In genomic region chr5:65544473-65544872, GRCh38 we compare ENCODE assay signal across 21 cellular contexts. TPM values are rescaled to one million over a fixed set of nuclear protein-coding genes. Genes with fewer than 3 reads are reported as not detected.
DNase-seq lines count a peak whose midpoint lies in the region; ATAC-seq, FAIRE-seq and TF ChIP-seq lines count a peak whose summit lies in the region.
"Had no signal": no experiment of that assay in that cellular context is flagged by ENCODE, and none has a peak within 500 bp of the region (broad histone marks: within the 10 kb centered on the region; RNA-seq: fewer than 3 reads in every experiment).

No MANE protein-coding gene starts in this region.

- peak overlapping the region; percentile 15 for H3K27ac Mint-ChIP-seq in activated CD4-positive, alpha-beta T cell treated with anti-CD3 and anti-CD28 coated beads, Interleukin-2, amount 10 ng/mL, durations not matched to agents 7 days and 5 days
- H3K27ac Mint-ChIP-seq in activated CD4-positive, alpha-beta T cell treated with anti-CD3 and anti-CD28 coated beads, Interleukin-2, amount 10 ng/mL, durations not matched to agents 24 days and 14 days: no peak overlapping the region
- H3K27ac Mint-ChIP-seq in stimulated activated effector memory CD8-positive, alpha-beta T cell treated with anti-CD3 and anti-CD28 coated beads, Interleukin-12 subunit alpha, Interleukin-12 subunit beta, amount 100 ng/mL, for 72 hours: peak overlapping the region; percentile 33
- H3K27ac Mint-ChIP-seq: CD4-positive, alpha-beta T cell; CD8-positive, alpha-beta T cell had no signal

- BruUV-seq in K562 (replicated peaks; lab: Mats Ljungman, UMichigan): no TSS peak

- H3K27ac ChIP-seq in HEK293 (ENCODE audit: extremely low read depth, low read depth, low read length) (no peak overlapping the region), K562 (ENCODE audit: extremely low read depth, low read depth, low read length) (no peak overlapping the region)
- H3K27ac ChIP-seq: BLaER1 treated with 17β-estradiol and CSF1 and Interleukin-3, amounts not matched to agents 10 nM and 100 nM; C4-2B had no signal

- H3K9me3 ChIP-seq in HEK293 (ENCODE audit: control insufficient read depth, insufficient read depth, low read depth, low read length) (no peaks in the 10 kb centered on the region), K562 (replicated peaks; ENCODE audit: control insufficient read depth, insufficient read depth, low read depth, low read length) (no peaks in the 10 kb centered on the region)
- H3K9me3 ChIP-seq: BLaER1 treated with 17β-estradiol and CSF1 and Interleukin-3, amounts not matched to agents 10 nM and 100 nM; Caco-2 had no signal

- no peak overlapping the region for H2AFZ ChIP-seq in K562 (ENCODE audit: low read depth, low read length)

- CTCF ChIA-PET in activated CD4-positive, alpha-beta T cell treated with anti-CD3 and anti-CD28 coated beads, Interleukin-2, amount 10 ng/mL, durations not matched to agents 7 days and 5 days (lab: Charles Lee): interaction anchor here (0.9 kb wide), 1 partner anchor 65 kb away, joined by 3 read pairs; no protein-coding TSS in a partner anchor
- CTCF ChIA-PET in HEK293 (lab: Yijun Ruan, JAX) (interaction anchor here (0.7 kb wide), 1 partner anchor 444 kb away, joined by 4 read pairs; no protein-coding TSS in a partner anchor), K562 (lab: Yijun Ruan, JAX; ENCODE audit: low intra/inter-chr PET ratio) (no interaction called here)

- no peak for TF ChIP-seq CTCF in HEK293 (tag by site-specific recombination; IDR thresholded peaks at IDR 0.05)
- TF ChIP-seq CTCF in K562 (IDR thresholded peaks at IDR 0.05 in 2 of 3, conservative IDR thresholded peaks at IDR 0.05 in 1 of 3; ENCODE audit: insufficient read depth in 2 of 3, low read depth in 1 of 3, low read length in 3 of 3): no peak

- TF ChIP-seq POLR2A in K562 (conservative IDR thresholded peaks at IDR 0.05): no peak

- WGBS in K562 (ENCODE audit: insufficient coverage, low coverage, missing lambda C conversion rate): 92% methylated on average over 4 of the region's 4 CpGs

- peaks cover 11% of the 10 kb centered on the region for H3K4me1 Mint-ChIP-seq in activated CD4-positive, alpha-beta T cell treated with anti-CD3 and anti-CD28 coated beads, Interleukin-2, amount 10 ng/mL, durations not matched to agents 7 days and 5 days
- peaks cover 4% of the 10 kb centered on the region for H3K4me1 Mint-ChIP-seq in activated CD4-positive, alpha-beta T cell treated with anti-CD3 and anti-CD28 coated beads, Interleukin-2, amount 10 ng/mL, durations not matched to agents 24 days and 14 days
- peaks cover 16% of the 10 kb centered on the region for H3K4me1 Mint-ChIP-seq in stimulated activated effector memory CD8-positive, alpha-beta T cell treated with anti-CD3 and anti-CD28 coated beads, Interleukin-12 subunit alpha, Interleukin-12 subunit beta, amount 100 ng/mL, for 72 hours

- H3K79me2 ChIP-seq in K562 (ENCODE audit: control insufficient read depth, insufficient read depth, low read length): no peaks in the 10 kb centered on the region

- no peaks in the 10 kb centered on the region for H4K20me1 ChIP-seq in K562 (replicated peaks; ENCODE audit: control insufficient read depth, insufficient read depth, low read length)
- H4K20me1 ChIP-seq: BLaER1 treated with 17β-estradiol and CSF1 and Interleukin-3, amounts not matched to agents 10 nM and 100 nM had no signal

- peaks cover 41 to 71% of the 10 kb centered on the region in 2 experiments for H3K36me3 ChIP-seq in HEK293 (ENCODE audit: control insufficient read depth in 2 of 2, insufficient read depth in 1 of 2, low read length in 2 of 2)
- peaks cover 74% of the 10 kb centered on the region for H3K36me3 ChIP-seq in K562 (ENCODE audit: control insufficient read depth, insufficient read depth, low read length)

- POLR2A ChIA-PET in activated CD4-positive, alpha-beta T cell treated with anti-CD3 and anti-CD28 coated beads, Interleukin-2, amount 10 ng/mL, durations not matched to agents 7 days and 5 days (lab: Charles Lee): interaction anchor here (0.7 kb wide), 1 partner anchor 79 kb away, joined by 3 read pairs; no protein-coding TSS in a partner anchor
- POLR2A ChIA-PET in HEK293 (lab: Yijun Ruan, JAX) (no interaction called here), K562 (lab: Yijun Ruan, JAX) (interaction anchor here (0.7 to 1.5 kb wide), 4 partner anchors 8 to 261 kb away, joined by 3 to 4 read pairs (median 4); partner anchors contain the start of genes CENPK and PPWD1)

- no peaks in the 10 kb centered on the region for H3K9me3 Mint-ChIP-seq in activated CD4-positive, alpha-beta T cell treated with anti-CD3 and anti-CD28 coated beads, Interleukin-2, amount 10 ng/mL, durations not matched to agents 7 days and 5 days
- no peaks in the 10 kb centered on the region for H3K9me3 Mint-ChIP-seq in activated CD4-positive, alpha-beta T cell treated with anti-CD3 and anti-CD28 coated beads, Interleukin-2, amount 10 ng/mL, durations not matched to agents 24 days and 14 days
- no peaks in the 10 kb centered on the region for H3K9me3 Mint-ChIP-seq in stimulated activated effector memory CD8-positive, alpha-beta T cell treated with anti-CD3 and anti-CD28 coated beads, Interleukin-12 subunit alpha, Interleukin-12 subunit beta, amount 100 ng/mL, for 72 hours
- H3K9me3 Mint-ChIP-seq: CD4-positive, alpha-beta T cell; CD8-positive, alpha-beta T cell had no signal

- H3K36me3 Mint-ChIP-seq in activated CD4-positive, alpha-beta T cell treated with anti-CD3 and anti-CD28 coated beads, Interleukin-2, amount 10 ng/mL, durations not matched to agents 7 days and 5 days (ENCODE audit: low read depth): peaks cover 83% of the 10 kb centered on the region
- H3K36me3 Mint-ChIP-seq in activated CD4-positive, alpha-beta T cell treated with anti-CD3 and anti-CD28 coated beads, Interleukin-2, amount 10 ng/mL, durations not matched to agents 24 days and 14 days (ENCODE audit: low read depth): peaks cover 70% of the 10 kb centered on the region
- H3K36me3 Mint-ChIP-seq in stimulated activated effector memory CD8-positive, alpha-beta T cell treated with anti-CD3 and anti-CD28 coated beads, Interleukin-12 subunit alpha, Interleukin-12 subunit beta, amount 100 ng/mL, for 72 hours: peaks cover 91% of the 10 kb centered on the region

- no peak overlapping the region for H3K4me3 Mint-ChIP-seq in activated CD4-positive, alpha-beta T cell treated with anti-CD3 and anti-CD28 coated beads, Interleukin-2, amount 10 ng/mL, durations not matched to agents 7 days and 5 days
- H3K4me3 Mint-ChIP-seq in activated CD4-positive, alpha-beta T cell treated with anti-CD3 and anti-CD28 coated beads, Interleukin-2, amount 10 ng/mL, durations not matched to agents 24 days and 14 days: no peak overlapping the region
- H3K4me3 Mint-ChIP-seq in stimulated activated effector memory CD8-positive, alpha-beta T cell treated with anti-CD3 and anti-CD28 coated beads, Interleukin-12 subunit alpha, Interleukin-12 subunit beta, amount 100 ng/mL, for 72 hours: no peak overlapping the region
- H3K4me3 Mint-ChIP-seq: CD4-positive, alpha-beta T cell; CD8-positive, alpha-beta T cell had no signal

- no peak overlapping the region for H3K4me2 ChIP-seq in K562 (ENCODE audit: insufficient read depth, low read length)
- H3K4me2 ChIP-seq: BLaER1 treated with 17β-estradiol and CSF1 and Interleukin-3, amounts not matched to agents 10 nM and 100 nM had no signal

- H3K4me1 ChIP-seq in HEK293 (ENCODE audit: control insufficient read depth, insufficient read depth, low read length) (no peaks in the 10 kb centered on the region), K562 (replicated peaks in 1 of 2; ENCODE audit: control insufficient read depth in 2 of 2, insufficient read depth in 2 of 2, low read length in 2 of 2) (peaks cover 0 to 10% of the 10 kb centered on the region in 2 experiments; a peak in 2 of 5 replicates)
- H3K4me1 ChIP-seq: BLaER1 treated with 17β-estradiol and CSF1 and Interleukin-3, amounts not matched to agents 10 nM and 100 nM had no signal

- no peak for TF ChIP-seq RAD21 in K562 (CRISPR knock-in tag; conservative IDR thresholded peaks at IDR 0.05 in 1 of 2, IDR thresholded peaks at IDR 0.05 in 1 of 2)

- intact Hi-C loops in activated CD4-positive, alpha-beta T cell treated with anti-CD3 and anti-CD28 coated beads, Interleukin-2, amount 10 ng/mL, durations not matched to agents 24 days and 14 days (cut with micrococcal nuclease): no loop called here
- intact Hi-C loops in K562 (cut with micrococcal nuclease): no loop called here

- H3K4me3 ChIP-seq in HEK293 (ENCODE audit: low read depth, low read length): no peak overlapping the region
- no peak overlapping the region for H3K4me3 ChIP-seq in K562
- H3K4me3 ChIP-seq: BLaER1 treated with 17β-estradiol and CSF1 and Interleukin-3, amounts not matched to agents 10 nM and 100 nM had no signal

- no peak for DNase-seq in activated CD4-positive, alpha-beta T cell treated with anti-CD3 and anti-CD28 coated beads, Interleukin-2, amount 10 ng/mL, durations not matched to agents 7 days and 5 days
- DNase-seq in activated CD4-positive, alpha-beta T cell treated with anti-CD3 and anti-CD28 coated beads, Interleukin-2, amount 10 ng/mL, durations not matched to agents 24 days and 14 days: no peak
- DNase-seq in K562 (ENCODE audit: extremely low read depth in 1 of 4, low spot score in 3 of 4) (no peak), NCI-H1105 (lab: John Stamatoyannopoulos, UW) (no peak)
- DNase-seq in stimulated activated effector memory CD8-positive, alpha-beta T cell treated with anti-CD3 and anti-CD28 coated beads, Interleukin-12 subunit alpha, Interleukin-12 subunit beta, amount 100 ng/mL, for 72 hours (ENCODE audit: low spot score in 2 of 2): no peak
- DNase-seq: 8988T; ACHN; Caco-2; Calu3; CD4-positive, alpha-beta T cell; CD8-positive, alpha-beta T cell; DMS79 treated with DMSO at 0.1 percent for 48 hours; GF-D8 had no signal

- no peak for FAIRE-seq in K562 (lab: Jason Lieb, UNC)
- FAIRE-seq: A204.1, D721Med, G401.6, GM12891 had no signal

- ATAC-seq in K562 (no peak), GM18517 (IDR thresholded peaks at IDR 0.05; ENCODE audit: unreplicated experiment) (no peak)
- no peak for ATAC-seq in stimulated activated effector memory CD8-positive, alpha-beta T cell treated with anti-CD3 and anti-CD28 coated beads, Interleukin-12 subunit alpha, Interleukin-12 subunit beta, amount 100 ng/mL, for 72 hours
- ATAC-seq: CD8-positive, alpha-beta T cell had no signal

- H3K9ac ChIP-seq in K562 (ENCODE audit: insufficient read depth in 1 of 2, low read depth in 2 of 2, low read length in 2 of 2): no peak overlapping the region
- H3K9ac ChIP-seq: BLaER1 treated with 17β-estradiol and CSF1 and Interleukin-3, amounts not matched to agents 10 nM and 100 nM had no signal

- H3K27me3 ChIP-seq in K562 (ENCODE audit: control insufficient read depth in 2 of 2, insufficient read depth in 2 of 2, low read length in 2 of 2): no peaks in the 10 kb centered on the region
- H3K27me3 ChIP-seq: BLaER1 treated with 17β-estradiol and CSF1 and Interleukin-3, amounts not matched to agents 10 nM and 100 nM had no signal

- in situ Hi-C loops in K562 (cut with MboI): no loop called here

- no peaks in the 10 kb centered on the region for H3K9me1 ChIP-seq in K562 (ENCODE audit: control insufficient read depth, insufficient read depth, low read length)

- H3K27me3 Mint-ChIP-seq in activated CD4-positive, alpha-beta T cell treated with anti-CD3 and anti-CD28 coated beads, Interleukin-2, amount 10 ng/mL, durations not matched to agents 7 days and 5 days: no peaks in the 10 kb centered on the region
- no peaks in the 10 kb centered on the region for H3K27me3 Mint-ChIP-seq in activated CD4-positive, alpha-beta T cell treated with anti-CD3 and anti-CD28 coated beads, Interleukin-2, amount 10 ng/mL, durations not matched to agents 24 days and 14 days
- H3K27me3 Mint-ChIP-seq: CD4-positive, alpha-beta T cell had no signal

- no peak for TF ChIP-seq EP300 in K562 (IDR thresholded peaks at IDR 0.05; ENCODE audit: low read length)

RNA-seq across cellular contexts. Expression of gene CENPK, which starts 18.5 kb away (rescaled TPM):
- total RNA-seq in activated CD4-positive, alpha-beta T cell treated with anti-CD3 and anti-CD28 coated beads, Interleukin-2, amount 10 ng/mL, durations not matched to agents 7 days and 5 days: 100 to 1,000 TPM in 1 of 2 experiments, 10 to 100 TPM in 1; 96.9 to 108 TPM
- total RNA-seq in activated CD4-positive, alpha-beta T cell treated with anti-CD3 and anti-CD28 coated beads, Interleukin-2, amount 10 ng/mL, durations not matched to agents 24 days and 14 days: 87.8 and 88.8 TPM in 2 replicates
- 116 and 225 TPM in 2 replicates for total RNA-seq in K562 (2011; cell fraction: chromatin; rRNA removed; ENCODE audit: low replicate concordance)
- total RNA-seq in K562 (2011; cell fraction: nucleolus; rRNA removed): 32.7 and 47.1 TPM in 2 replicates
- 134 and 222 TPM in 2 replicates for total RNA-seq in K562 (2011; cell fraction: nucleoplasm; rRNA removed)
- total RNA-seq in K562 (2014; rRNA removed): 29.3 and 30.8 TPM in 2 replicates
- 69.0 and 80.2 TPM in 2 replicates for total RNA-seq in K562 (2014; rRNA removed; fragmentation: Illumina TruSeq; extraction: Trizol)
- 53.1 and 55.0 TPM in 2 replicates for total RNA-seq in K562 (2015; rRNA removed; fragmentation: Illumina TruSeq; extraction: Trizol)
- total RNA-seq in K562 (2021): 40.2 and 46.9 TPM in 2 replicates
- polyA plus RNA-seq in K562 (2011; rRNA removed): 46.0 and 69.3 TPM in 2 replicates
- 5.9 and 21.3 TPM in 2 replicates for polyA plus RNA-seq in K562 (2011; cell fraction: cytosol; rRNA removed)
- polyA plus RNA-seq in K562 (2011; cell fraction: nucleus; rRNA removed): 63.7 and 69.3 TPM in 2 replicates
- polyA plus RNA-seq in K562 (2012): 33.8 and 34.9 TPM in 2 replicates
- 52.0 and 60.3 TPM in 2 replicates for polyA plus RNA-seq in K562 (2014; fragmentation: Illumina TruSeq; extraction: Trizol)
- polyA plus RNA-seq in K562 (2014; fragmentation: Nextera tagmentation; extraction: Ambion mirVana): 100 to 1,000 TPM; 121 to 134 TPM
- polyA plus RNA-seq in K562 (2014; rRNA removed): 62.6 and 72.3 TPM in 2 replicates
- 50.1 and 64.2 TPM in 2 replicates for polyA minus RNA-seq in K562 (2011; rRNA and poly(A)+ RNA removed)
- 11.9 and 18.1 TPM in 2 replicates for polyA minus RNA-seq in K562 (2011; cell fraction: cytosol; rRNA and poly(A)+ RNA removed)
- polyA minus RNA-seq in K562 (2011; cell fraction: nucleus; rRNA and poly(A)+ RNA removed): 77.8 and 90.7 TPM in 2 replicates

RNA-seq across cellular contexts. Expression of gene PPWD1, which starts 18.6 kb away (rescaled TPM):
- total RNA-seq in activated CD4-positive, alpha-beta T cell treated with anti-CD3 and anti-CD28 coated beads, Interleukin-2, amount 10 ng/mL, durations not matched to agents 7 days and 5 days: 10 to 100 TPM; 61.7 to 69.9 TPM
- 53.9 and 55.6 TPM in 2 replicates for total RNA-seq in activated CD4-positive, alpha-beta T cell treated with anti-CD3 and anti-CD28 coated beads, Interleukin-2, amount 10 ng/mL, durations not matched to agents 24 days and 14 days
- 42.4 and 162 TPM in 2 replicates for total RNA-seq in K562 (2011; cell fraction: chromatin; rRNA removed; ENCODE audit: low replicate concordance)
- 13.3 and 25.8 TPM in 2 replicates for total RNA-seq in K562 (2011; cell fraction: nucleolus; rRNA removed)
- 55.2 and 88.8 TPM in 2 replicates for total RNA-seq in K562 (2011; cell fraction: nucleoplasm; rRNA removed)
- 31.6 and 43.2 TPM in 2 replicates for total RNA-seq in K562 (2014; rRNA removed)
- 59.3 and 62.9 TPM in 2 replicates for total RNA-seq in K562 (2014; rRNA removed; fragmentation: Illumina TruSeq; extraction: Trizol)
- total RNA-seq in K562 (2015; rRNA removed; fragmentation: Illumina TruSeq; extraction: Trizol): 56.1 and 61.7 TPM in 2 replicates
- 31.0 and 31.4 TPM in 2 replicates for total RNA-seq in K562 (2021)
- 17.6 and 24.1 TPM in 2 replicates for polyA plus RNA-seq in K562 (2011; rRNA removed)
- polyA plus RNA-seq in K562 (2011; cell fraction: cytosol; rRNA removed): 2.1 and 6.5 TPM in 2 replicates
- polyA plus RNA-seq in K562 (2011; cell fraction: nucleus; rRNA removed): 28.7 and 40.9 TPM in 2 replicates
- 38.8 and 39.5 TPM in 2 replicates for polyA plus RNA-seq in K562 (2012)
- polyA plus RNA-seq in K562 (2014; fragmentation: Illumina TruSeq; extraction: Trizol): 46.6 and 59.1 TPM in 2 replicates
- 10 to 100 TPM; 46.3 to 89.2 TPM for polyA plus RNA-seq in K562 (2014; fragmentation: Nextera tagmentation; extraction: Ambion mirVana)
- polyA plus RNA-seq in K562 (2014; rRNA removed): 39.3 and 51.4 TPM in 2 replicates
- polyA minus RNA-seq in K562 (2011; rRNA and poly(A)+ RNA removed): 37.9 and 56.0 TPM in 2 replicates
- polyA minus RNA-seq in K562 (2011; cell fraction: cytosol; rRNA and poly(A)+ RNA removed): 9.7 and 14.7 TPM in 2 replicates
- polyA minus RNA-seq in K562 (2011; cell fraction: nucleus; rRNA and poly(A)+ RNA removed): 41.2 and 75.8 TPM in 2 replicates
